27 cellular contexts compared by ENCODE assay signal in genomic region chr20:36370991-36371390, GRCh38.
"Had no signal": no experiment of that assay in that cellular context is flagged by ENCODE, and none has a peak within 500 bp of the region (broad histone marks: within the 10 kb centered on the region; RNA-seq: fewer than 3 reads in every experiment).

No MANE protein-coding gene starts in this region.

- H3K36me3 Mint-ChIP-seq: stimulated activated memory B cell treated with anti-CD40 and anti-IgM and Interleukin-4, amounts not matched to agents 10 μg/mL and 1 μg/mL and 100 μg/mL, for 72 hours; stimulated activated naive B cell treated with anti-CD40 and anti-IgM and Interleukin-4, amounts not matched to agents 10 μg/mL and 1 μg/mL and 100 μg/mL, for 72 hours; type B pancreatic cell had no signal

- ATAC-seq: stimulated activated memory B cell treated with anti-CD40 and anti-IgM and Interleukin-4, amounts not matched to agents 10 μg/mL and 1 μg/mL and 100 μg/mL, for 72 hours; stimulated activated naive B cell treated with anti-CD40 and anti-IgM and Interleukin-4, amounts not matched to agents 10 μg/mL and 1 μg/mL and 100 μg/mL, for 72 hours; stimulated activated naive CD8-positive, alpha-beta T cell treated with anti-CD3 and anti-CD28 coated beads, Interleukin-15, amount 100 ng/mL, for 72 hours; stimulated activated naive CD8-positive, alpha-beta T cell treated with anti-CD3 and anti-CD28 coated beads, Interleukin-15, Interleukin-2, amounts not matched to agents 100 U/mL and 50 U/mL, for 24 hours; upper lobe of right lung had no signal

- H3K4me1 Mint-ChIP-seq: stimulated activated memory B cell treated with anti-CD40 and anti-IgM and Interleukin-4, amounts not matched to agents 10 μg/mL and 1 μg/mL and 100 μg/mL, for 72 hours; stimulated activated naive B cell treated with anti-CD40 and anti-IgM and Interleukin-4, amounts not matched to agents 10 μg/mL and 1 μg/mL and 100 μg/mL, for 72 hours; stimulated activated naive CD8-positive, alpha-beta T cell treated with anti-CD3 and anti-CD28 coated beads, Interleukin-15, amount 100 ng/mL, for 72 hours had no signal

- H3K9me3 Mint-ChIP-seq: stimulated activated memory B cell treated with anti-CD40 and anti-IgM and Interleukin-4, amounts not matched to agents 10 μg/mL and 1 μg/mL and 100 μg/mL, for 72 hours; stimulated activated naive B cell treated with anti-CD40 and anti-IgM and Interleukin-4, amounts not matched to agents 10 μg/mL and 1 μg/mL and 100 μg/mL, for 72 hours; stimulated activated naive CD8-positive, alpha-beta T cell treated with anti-CD3 and anti-CD28 coated beads, Interleukin-15, amount 100 ng/mL, for 72 hours; stimulated activated naive CD8-positive, alpha-beta T cell treated with anti-CD3 and anti-CD28 coated beads, Interleukin-15, Interleukin-2, amounts not matched to agents 100 ng/mL and 50 ng/mL, for 24 hours; type B pancreatic cell had no signal

- H3K4me3 Mint-ChIP-seq: stimulated activated memory B cell treated with anti-CD40 and anti-IgM and Interleukin-4, amounts not matched to agents 10 μg/mL and 1 μg/mL and 100 μg/mL, for 72 hours; stimulated activated naive B cell treated with anti-CD40 and anti-IgM and Interleukin-4, amounts not matched to agents 10 μg/mL and 1 μg/mL and 100 μg/mL, for 72 hours; stimulated activated naive CD8-positive, alpha-beta T cell treated with anti-CD3 and anti-CD28 coated beads, Interleukin-15, amount 100 ng/mL, for 72 hours; stimulated activated naive CD8-positive, alpha-beta T cell treated with anti-CD3 and anti-CD28 coated beads, Interleukin-15, Interleukin-2, amounts not matched to agents 100 ng/mL and 50 ng/mL, for 24 hours; type B pancreatic cell had no signal

- H3K4me1 ChIP-seq: stomach, suprapubic skin, testis, thyroid gland, tibial artery, tibial nerve, transverse colon, upper lobe of left lung, upper lobe of right lung, uterus, vagina had no signal

- H3K36me3 ChIP-seq: stomach, suprapubic skin, thoracic aorta, thyroid gland, tibial artery, tibial nerve, transverse colon, upper lobe of left lung, upper lobe of right lung, uterus, vagina had no signal

- H3K9me3 ChIP-seq: stomach, suprapubic skin, testis, thoracic aorta, thyroid gland, tibial artery, tibial nerve, transverse colon, upper lobe of left lung, upper lobe of right lung, uterus, vagina had no signal

- H3K27me3 ChIP-seq: testis, thyroid gland, tibial nerve, upper lobe of left lung, upper lobe of right lung, uterus, vagina had no signal

- H3K27ac Mint-ChIP-seq: stimulated activated memory B cell treated with anti-CD40 and anti-IgM and Interleukin-4, amounts not matched to agents 10 μg/mL and 1 μg/mL and 100 μg/mL, for 72 hours; stimulated activated naive B cell treated with anti-CD40 and anti-IgM and Interleukin-4, amounts not matched to agents 10 μg/mL and 1 μg/mL and 100 μg/mL, for 72 hours; stimulated activated naive CD8-positive, alpha-beta T cell treated with anti-CD3 and anti-CD28 coated beads, Interleukin-15, amount 100 ng/mL, for 72 hours; stimulated activated naive CD8-positive, alpha-beta T cell treated with anti-CD3 and anti-CD28 coated beads, Interleukin-15, Interleukin-2, amounts not matched to agents 100 ng/mL and 50 ng/mL, for 24 hours; type B pancreatic cell had no signal

- H3K27ac ChIP-seq: stomach, suprapubic skin, testis, thoracic aorta, thyroid gland, tibial artery, tibial nerve, transverse colon, upper lobe of left lung, upper lobe of right lung, uterus, vagina had no signal

- H3K4me3 ChIP-seq: stomach, suprapubic skin, testis, thoracic aorta, thyroid gland, tibial artery, tibial nerve, transverse colon, upper lobe of left lung, upper lobe of right lung, uterus, vagina had no signal

- DNase-seq: stimulated activated CD4-positive, alpha-beta T cell treated with anti-CD3 and anti-CD28 coated beads, Interleukin-2, amount 100 ng/mL, for 24 hours; stimulated activated CD4-positive, alpha-beta T cell treated with anti-CD3 and anti-CD28 coated beads, Interleukin-2, amount 100 ng/mL, for 48 hours; stimulated activated CD4-positive, alpha-beta T cell treated with anti-CD3 and anti-CD28 coated beads, Interleukin-4, amount 100 ng/mL, for 1 hour; stimulated activated CD4-positive, alpha-beta T cell treated with anti-CD3 and anti-CD28 coated beads, Interleukin-4, amount 100 ng/mL, for 24 hours; stimulated activated CD4-positive, alpha-beta T cell treated with anti-CD3 and anti-CD28 coated beads, Interleukin-4, amount 100 ng/mL, for 4 hours; stimulated activated CD8-positive, alpha-beta memory T cell treated with anti-CD3 and anti-CD28 coated beads, Interleukin-4, amount 100 ng/mL, for 48 hours; stimulated activated naive B cell treated with anti-CD40 and anti-IgM and Interleukin-4, amounts not matched to agents 10 μg/mL and 1 μg/mL and 100 μg/mL, for 72 hours; stimulated activated naive CD4-positive, alpha-beta T cell; stimulated activated naive CD4-positive, alpha-beta T cell treated with Interleukin-2 at 50 U/mL for 16 hours; stimulated activated naive CD8-positive, alpha-beta T cell treated with anti-CD3 and anti-CD28 coated beads, Interleukin-15, amount 100 ng/mL, for 72 hours; stimulated activated naive CD8-positive, alpha-beta T cell treated with anti-CD3 and anti-CD28 coated beads, Interleukin-15, Interleukin-2, amounts not matched to agents 100 U/mL and 50 U/mL, for 24 hours; stomach; substantia nigra; testis; thyroid gland; tibial artery; transverse colon; upper lobe of left lung; upper lobe of right lung; uterus had no signal
